Comparison of ENCODE assay signal across 18 cellular contexts in the genomic region with DNA sequence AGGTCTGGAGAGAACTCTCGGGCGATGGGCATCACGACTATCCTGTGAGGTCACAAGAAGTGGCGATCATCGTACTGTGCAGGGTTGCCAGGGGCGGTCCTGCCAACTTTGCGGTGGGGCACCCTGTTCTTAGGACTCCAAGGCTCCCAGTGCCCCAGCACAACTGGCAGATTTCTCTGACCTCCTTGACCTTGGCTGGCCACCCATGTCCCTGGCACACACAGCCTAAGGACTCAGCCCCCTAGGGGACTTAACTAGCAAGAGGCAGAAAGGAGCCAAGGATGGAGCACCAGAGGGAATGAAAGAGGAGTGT. TPM values are rescaled to one million over a fixed set of nuclear protein-coding genes. Genes with fewer than 3 reads are reported as not detected.
DNase-seq lines count a peak whose midpoint lies in the region; ATAC-seq and TF ChIP-seq lines count a peak whose summit lies in the region.
"Had no signal": no experiment of that assay in that cellular context is flagged by ENCODE, and none has a peak within 500 bp of the region (broad histone marks: within the 10 kb centered on the region; RNA-seq: fewer than 3 reads in every experiment).

No MANE protein-coding gene starts in this region.

- in situ Hi-C loops in GM13976 (cut with MboI; ENCODE audit: low sequenced_read_pairs, unreplicated experiment) = no loop called here

- intact Hi-C loops in mucosa of descending colon (cut with DNase I, micrococcal nuclease) = loop anchor here in 1 of 2 donors (5.0 kb wide), 1 partner anchor 51 kb away; no protein-coding TSS in a partner anchor

- no CpG with 5 or more reads among the region's 7 CpGs for WGBS in gastroesophageal sphincter (ENCODE audit: low coverage in 1 of 2), 2 donors

- H3K4me1 Mint-ChIP-seq in activated naive CD4-positive, alpha-beta T cell treated with anti-CD3 and anti-CD28 coated beads, Interleukin-2, amount 10 ng/mL, durations not matched to agents 7 days and 5 days = peaks cover 6% of the 10 kb centered on the region
- peaks cover 22% of the 10 kb centered on the region for H3K4me1 Mint-ChIP-seq in activated naive CD8-positive, alpha-beta T cell treated with anti-CD3 and anti-CD28 coated beads for 36 hours
- H3K4me1 Mint-ChIP-seq: nephron, WTC11 had no signal

- peaks cover 68% of the 10 kb centered on the region for H3K36me3 Mint-ChIP-seq in activated naive CD4-positive, alpha-beta T cell treated with anti-CD3 and anti-CD28 coated beads, Interleukin-2, amount 10 ng/mL, durations not matched to agents 7 days and 5 days
- peaks cover 34% of the 10 kb centered on the region for H3K36me3 Mint-ChIP-seq in activated naive CD8-positive, alpha-beta T cell treated with anti-CD3 and anti-CD28 coated beads for 36 hours

- TF ChIP-seq CTCF in gastroesophageal sphincter (IDR thresholded peaks at IDR 0.05) = no peak
- no peak for TF ChIP-seq CTCF in GM13976 (IDR thresholded peaks at IDR 0.05; ENCODE audit: borderline replicate concordance, control extremely low read depth, extremely low read depth, insufficient read depth, missing control alignments)
- no peak for TF ChIP-seq CTCF in mucosa of descending colon (IDR thresholded peaks at IDR 0.05)

- H3K9me3 ChIP-seq in gastroesophageal sphincter (no peaks in the 10 kb centered on the region), mucosa of descending colon (no peaks in the 10 kb centered on the region)
- H3K9me3 ChIP-seq: gastrocnemius medialis, uterus had no signal

- no peak for TF ChIP-seq EP300 in gastroesophageal sphincter (IDR thresholded peaks at IDR 0.05)

- no peak overlapping the region for H3K4me3 ChIP-seq in gastroesophageal sphincter
- no peak overlapping the region for H3K4me3 ChIP-seq in mucosa of descending colon
- H3K4me3 ChIP-seq: gastrocnemius medialis, uterus had no signal

- H3K4me1 ChIP-seq in gastroesophageal sphincter (peaks cover 0 to 37% (median 10%) of the 10 kb centered on the region in 3 donors), mucosa of descending colon (ENCODE audit: low read depth) (no peaks in the 10 kb centered on the region)
- H3K4me1 ChIP-seq: gastrocnemius medialis, uterus had no signal

- ATAC-seq in gastroesophageal sphincter (no peak), GM21367 (IDR thresholded peaks at IDR 0.05; ENCODE audit: unreplicated experiment) (no peak), mucosa of descending colon (no peak)
- ATAC-seq: gastrocnemius medialis, HCT116, WTC11 had no signal

- H3K9me3 Mint-ChIP-seq in activated naive CD4-positive, alpha-beta T cell treated with anti-CD3 and anti-CD28 coated beads, Interleukin-2, amount 10 ng/mL, durations not matched to agents 7 days and 5 days = no peaks in the 10 kb centered on the region
- H3K9me3 Mint-ChIP-seq in activated naive CD8-positive, alpha-beta T cell treated with anti-CD3 and anti-CD28 coated beads for 36 hours = no peaks in the 10 kb centered on the region
- H3K9me3 Mint-ChIP-seq: CD8-positive, alpha-beta memory T cell; nephron; WTC11 had no signal

- no peaks in the 10 kb centered on the region for H3K27me3 ChIP-seq in gastroesophageal sphincter
- H3K27me3 ChIP-seq: gastrocnemius medialis, uterus had no signal

- H3K27ac ChIP-seq in gastroesophageal sphincter = peak overlapping the region in 3 of 4 donors; percentile 65 to 79 (median 65)

- CTCF ChIA-PET in activated naive CD4-positive, alpha-beta T cell treated with anti-CD3 and anti-CD28 coated beads, Interleukin-2, amount 10 ng/mL, durations not matched to agents 7 days and 5 days (lab: Charles Lee) = interaction anchor here (0.9 to 3.7 kb wide), 6 partner anchors 15 to 53 kb away, joined by 3 to 24 read pairs (median 3); no protein-coding TSS in a partner anchor

- peak overlapping the region; percentile 28 for H3K27ac Mint-ChIP-seq in activated naive CD4-positive, alpha-beta T cell treated with anti-CD3 and anti-CD28 coated beads, Interleukin-2, amount 10 ng/mL, durations not matched to agents 7 days and 5 days
- peak overlapping the region; percentile 81 for H3K27ac Mint-ChIP-seq in activated naive CD8-positive, alpha-beta T cell treated with anti-CD3 and anti-CD28 coated beads for 36 hours
- H3K27ac Mint-ChIP-seq: nephron, WTC11 had no signal

- no peak overlapping the region for H3K4me3 Mint-ChIP-seq in activated naive CD4-positive, alpha-beta T cell treated with anti-CD3 and anti-CD28 coated beads, Interleukin-2, amount 10 ng/mL, durations not matched to agents 7 days and 5 days
- H3K4me3 Mint-ChIP-seq in activated naive CD8-positive, alpha-beta T cell treated with anti-CD3 and anti-CD28 coated beads for 36 hours = no peak overlapping the region
- H3K4me3 Mint-ChIP-seq: CD8-positive, alpha-beta memory T cell; nephron; WTC11 had no signal

- peaks cover 0 to 100% of the 10 kb centered on the region in 2 donors for H3K36me3 ChIP-seq in gastroesophageal sphincter
- no peaks in the 10 kb centered on the region for H3K36me3 ChIP-seq in mucosa of descending colon (ENCODE audit: low read depth)
- H3K36me3 ChIP-seq: uterus had no signal

- no peak for DNase-seq in activated naive CD4-positive, alpha-beta T cell treated with anti-CD3 and anti-CD28 coated beads, Interleukin-2, amount 10 ng/mL, durations not matched to agents 7 days and 5 days
- DNase-seq in activated naive CD4-positive, alpha-beta T cell (lab: John Stamatoyannopoulos, UW) = no peak
- no peak for DNase-seq in activated naive CD8-positive, alpha-beta T cell treated with anti-CD3 and anti-CD28 coated beads for 36 hours
- DNase-seq in superior temporal gyrus (ENCODE audit: extremely low spot score) = peak; percentile 6
- no peak for DNase-seq in GM13976 (ENCODE audit: low spot score)
- no peak for DNase-seq in mucosa of descending colon
- DNase-seq: amygdala; CD8-positive, alpha-beta memory T cell; gastrocnemius medialis; NCI-H1092 treated with DMSO at 0.1 percent for 48 hours; NCI-H2081 treated with DMSO at 0.1 percent for 48 hours; NCI-H524 treated with DMSO at 0.1 percent for 48 hours; uterus had no signal

- H3K27me3 Mint-ChIP-seq in activated naive CD4-positive, alpha-beta T cell treated with anti-CD3 and anti-CD28 coated beads, Interleukin-2, amount 10 ng/mL, durations not matched to agents 7 days and 5 days = no peaks in the 10 kb centered on the region
- H3K27me3 Mint-ChIP-seq in activated naive CD8-positive, alpha-beta T cell treated with anti-CD3 and anti-CD28 coated beads for 36 hours = no peaks in the 10 kb centered on the region
- H3K27me3 Mint-ChIP-seq: CD8-positive, alpha-beta memory T cell had no signal

- TF ChIP-seq POLR2A in gastroesophageal sphincter (IDR thresholded peaks at IDR 0.05) = no peak

RNA-seq across cellular contexts. Expression of a gene that starts 13.6 kb away (rescaled TPM):
- 1 to 10 TPM; 5.4 to 6.0 TPM for total RNA-seq in activated naive CD8-positive, alpha-beta T cell treated with anti-CD3 and anti-CD28 coated beads for 36 hours
- total RNA-seq in gastroesophageal sphincter = 10 to 100 TPM; 40.7 to 66.8 (median 53.3) TPM
- 10 to 100 TPM; 17.2 to 35.4 (median 19.1) TPM for total RNA-seq in mucosa of descending colon

RNA-seq across cellular contexts. Expression of a gene that starts 27.9 kb away (rescaled TPM):
- under 1 TPM; 0.27 to 0.54 TPM for total RNA-seq in activated naive CD8-positive, alpha-beta T cell treated with anti-CD3 and anti-CD28 coated beads for 36 hours
- 10 to 100 TPM; 19.3 to 56.8 (median 25.5) TPM for total RNA-seq in gastroesophageal sphincter
- total RNA-seq in mucosa of descending colon = 10 to 100 TPM in 2 of 3 donors, 1 to 10 TPM in 1; 9.5 to 15.6 (median 11.4) TPM

RNA-seq across cellular contexts. Expression of a gene that starts 33.1 kb away (rescaled TPM):
- total RNA-seq in activated naive CD8-positive, alpha-beta T cell treated with anti-CD3 and anti-CD28 coated beads for 36 hours = 100 to 1,000 TPM; 233 to 246 TPM
- total RNA-seq in gastroesophageal sphincter (10 to 100 TPM; 55.9 to 96.5 (median 59.4) TPM), mucosa of descending colon (10 to 100 TPM; 19.5 to 67.4 (median 33.2) TPM)

Comparison
In these comparisons a context has a peak if more than half of its experiments do, and no peak if none do; other contexts are left out.
1. RNA of a gene that starts 27.9 kb away (total RNA-seq): 19.3 to 56.8 TPM in gastroesophageal sphincter and 9.5 to 15.6 TPM in mucosa of descending colon; 0.27 to 0.54 TPM in activated naive CD8-positive, alpha-beta T cell treated with anti-CD3 and anti-CD28 coated beads for 36 hours; every median in the first group is over 4 times any median in the second.